Comparison of ENCODE assay signal across 8 cellular contexts in the genomic region with DNA sequence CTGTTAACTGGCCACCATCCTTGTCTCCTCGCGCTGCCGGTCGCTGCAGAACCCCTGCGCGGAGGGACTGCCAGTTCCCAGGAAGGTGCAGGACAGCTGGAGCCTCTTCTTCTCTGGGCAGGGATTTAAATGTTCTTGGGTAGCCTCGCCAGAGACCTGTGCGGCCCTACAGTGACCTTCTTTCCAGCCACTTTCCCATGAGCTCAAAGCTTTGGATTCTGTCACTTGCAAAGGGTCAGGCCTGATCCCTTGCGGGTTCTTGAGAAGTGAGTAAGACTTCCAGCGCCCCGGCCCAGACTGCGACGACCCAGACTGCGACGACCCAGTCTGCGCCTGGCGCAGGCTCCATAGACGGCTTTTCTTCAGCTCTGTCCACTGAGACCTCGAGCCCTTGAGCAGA. TPM values are rescaled to one million over a fixed set of nuclear protein-coding genes. Genes with fewer than 3 reads are reported as not detected.
DNase-seq lines count a peak whose midpoint lies in the region; ATAC-seq and TF ChIP-seq lines count a peak whose summit lies in the region.

No MANE protein-coding gene starts in this region.

- peak overlapping the region; percentile 99 for H3K27ac Mint-ChIP-seq in activated naive CD4-positive, alpha-beta T cell treated with anti-CD3 and anti-CD28 coated beads, Interleukin-2, amount 50 U/mL, for 24 hours
- H3K27ac Mint-ChIP-seq in memory B cell = no peak overlapping the region

- H4K20me1 ChIP-seq in PC-3 (ENCODE audit: low read length) = no peaks in the 10 kb centered on the region

- H3K4me3 Mint-ChIP-seq in activated naive CD4-positive, alpha-beta T cell treated with anti-CD3 and anti-CD28 coated beads, Interleukin-2, amount 50 U/mL, for 24 hours = peak overlapping the region; percentile 97
- peak overlapping the region; percentile 88 for H3K4me3 Mint-ChIP-seq in memory B cell

- H3K36me3 ChIP-seq in PC-3 (ENCODE audit: low read depth, low read length) (no peaks in the 10 kb centered on the region), subcutaneous abdominal adipose tissue (ENCODE audit: control insufficient read depth in 5 of 5, insufficient read depth in 5 of 5, low read length in 5 of 5) (no peaks in the 10 kb centered on the region)

- peaks cover 4% of the 10 kb centered on the region for H3F3A ChIP-seq in PC-3 (ENCODE audit: low read length, unreplicated experiment)

- H3K9ac ChIP-seq in PC-3 (ENCODE audit: low read length) = peak overlapping the region; percentile 94
- peak overlapping the region in 4 of 5 donors; percentile 93 to 97 (median 95) for H3K9ac ChIP-seq in subcutaneous abdominal adipose tissue (ENCODE audit: low read length in 5 of 5)

- no peak for DNase-seq in PC-3
- DNase-seq in memory B cell (ENCODE audit: low spot score in 2 of 2) = no peak
- no peak for DNase-seq in occipital lobe (lab: John Stamatoyannopoulos, UW)

- no peak overlapping the region for H2AFZ ChIP-seq in PC-3 (ENCODE audit: low read length)

- no peaks in the 10 kb centered on the region for H3K9me3 ChIP-seq in PC-3 (ENCODE audit: low read length)
- no peaks in the 10 kb centered on the region for H3K9me3 ChIP-seq in subcutaneous abdominal adipose tissue (ENCODE audit: control insufficient read depth in 5 of 5, low read length in 5 of 5)

- peak overlapping the region; percentile 98 for H3K27ac ChIP-seq in PC-3 (ENCODE audit: low read length)
- no peak overlapping the region for H3K27ac ChIP-seq in subcutaneous abdominal adipose tissue (ENCODE audit: low read depth, low read length)

- no peak for TF ChIP-seq CTCF in PC-3 (conservative IDR thresholded peaks at IDR 0.05; ENCODE audit: low read depth, low read length)

- CTCF ChIA-PET in PC-3 (lab: Charles Lee) = no interaction called here

- H3K4me1 ChIP-seq in PC-3 (ENCODE audit: insufficient read depth, low read length) (peaks cover 40% of the 10 kb centered on the region), subcutaneous abdominal adipose tissue (ENCODE audit: control insufficient read depth in 5 of 5, insufficient read depth in 5 of 5, low read length in 5 of 5) (peaks cover 14 to 43% (median 37%) of the 10 kb centered on the region in 5 donors)

- no peaks in the 10 kb centered on the region for H3K27me3 Mint-ChIP-seq in activated naive CD4-positive, alpha-beta T cell treated with anti-CD3 and anti-CD28 coated beads, Interleukin-2, amount 50 U/mL, for 24 hours
- peaks cover 7% of the 10 kb centered on the region for H3K27me3 Mint-ChIP-seq in memory B cell

- ATAC-seq in PC-3 (no peak), memory B cell (ENCODE audit: low read depth) (no peak), GM21381 (IDR thresholded peaks at IDR 0.05; ENCODE audit: unreplicated experiment) (no peak), HG03139 (IDR thresholded peaks at IDR 0.05; ENCODE audit: unreplicated experiment) (no peak), HG03521 (IDR thresholded peaks at IDR 0.05; ENCODE audit: unreplicated experiment) (no peak)

- peaks cover 76% of the 10 kb centered on the region for H3K4me1 Mint-ChIP-seq in activated naive CD4-positive, alpha-beta T cell treated with anti-CD3 and anti-CD28 coated beads, Interleukin-2, amount 50 U/mL, for 24 hours
- H3K4me1 Mint-ChIP-seq in memory B cell = peaks cover 21% of the 10 kb centered on the region

- H3K36me3 Mint-ChIP-seq in activated naive CD4-positive, alpha-beta T cell treated with anti-CD3 and anti-CD28 coated beads, Interleukin-2, amount 50 U/mL, for 24 hours = no peaks in the 10 kb centered on the region
- H3K36me3 Mint-ChIP-seq in memory B cell = no peaks in the 10 kb centered on the region

- H3K79me2 ChIP-seq in PC-3 (ENCODE audit: low read length) = peaks cover 21% of the 10 kb centered on the region

- H3K4me3 ChIP-seq in PC-3 (ENCODE audit: low read length) (peak overlapping the region; percentile 88), subcutaneous abdominal adipose tissue (ENCODE audit: low read depth in 1 of 5, low read length in 5 of 5) (peak overlapping the region; percentile 26 to 91 (median 89))

- no peaks in the 10 kb centered on the region for H3K9me2 ChIP-seq in PC-3 (replicated peaks; ENCODE audit: low read length)

- no peaks in the 10 kb centered on the region for H3K27me3 ChIP-seq in PC-3 (ENCODE audit: low read length)
- no peaks in the 10 kb centered on the region for H3K27me3 ChIP-seq in subcutaneous abdominal adipose tissue (ENCODE audit: control insufficient read depth in 5 of 5, insufficient read depth in 4 of 5, low read length in 5 of 5)

- intact Hi-C loops in PC-3 (cut with micrococcal nuclease) = loop anchor here (5.0 kb wide), 1 partner anchor 69 kb away; no protein-coding TSS in a partner anchor

- no peaks in the 10 kb centered on the region for H3K9me3 Mint-ChIP-seq in activated naive CD4-positive, alpha-beta T cell treated with anti-CD3 and anti-CD28 coated beads, Interleukin-2, amount 50 U/mL, for 24 hours
- H3K9me3 Mint-ChIP-seq in memory B cell = no peaks in the 10 kb centered on the region

- POLR2A ChIA-PET in PC-3 (lab: Charles Lee; ENCODE audit: unreplicated experiment) = no interaction called here

- no TSS peak for BruUV-seq in PC-3 (replicated peaks; lab: Mats Ljungman, UMichigan)

- H3K4me2 ChIP-seq in PC-3 (ENCODE audit: low read length) = peak overlapping the region; percentile 96

RNA-seq across cellular contexts. Expression of gene SLFN5, which starts 1.4 kb away (rescaled TPM):
- total RNA-seq in PC-3 (2014; rRNA removed) = 7.5 and 14.5 TPM in 2 replicates
- 4.4 TPM for total RNA-seq in occipital lobe

RNA-seq across cellular contexts. Expression of gene SLC35G3, which starts 47.3 kb away (rescaled TPM):
- total RNA-seq in PC-3 (2014; rRNA removed) (not detected in 2 replicates), occipital lobe (not detected)
